In the genomic region with DNA sequence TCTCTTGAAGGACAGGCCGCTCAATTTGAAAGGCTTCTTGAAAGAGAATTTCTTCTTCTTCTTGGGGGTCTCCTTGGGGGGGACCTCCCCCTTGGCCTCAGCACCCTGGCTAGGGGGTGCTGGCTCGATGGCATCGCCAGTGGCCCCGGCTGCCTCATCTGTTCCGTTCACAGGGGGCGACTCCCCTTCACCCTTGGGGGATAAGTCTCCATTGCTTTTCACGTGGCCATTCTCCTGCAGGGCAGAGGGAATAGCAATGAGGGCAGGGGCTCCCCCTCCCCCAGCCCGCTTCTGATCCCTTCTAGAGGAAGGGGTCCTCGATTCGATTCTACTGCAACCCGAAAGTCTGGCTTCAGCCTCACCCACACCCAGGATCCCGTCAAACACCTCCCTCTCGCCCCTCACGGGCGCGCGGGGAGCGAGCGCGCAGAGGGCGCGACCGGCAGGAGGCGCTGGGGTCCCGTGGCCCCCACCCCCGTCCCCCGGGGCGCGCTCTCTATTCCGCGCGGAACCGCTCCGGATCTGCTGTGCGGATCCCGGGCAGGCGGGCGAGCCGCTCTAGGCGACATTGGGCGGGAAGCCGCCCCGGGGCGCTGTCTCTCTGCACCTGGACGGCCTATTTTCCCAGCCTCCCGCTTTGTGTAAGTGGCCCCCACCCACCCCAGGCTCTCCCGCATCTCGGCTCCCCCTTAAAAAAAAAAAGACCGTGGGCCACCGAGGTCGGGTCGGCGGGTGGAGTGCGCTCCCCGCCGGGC, we compare ENCODE assay signal across 8 cellular contexts. TPM values are rescaled to one million over a fixed set of nuclear protein-coding genes. Genes with fewer than 3 reads are reported as not detected.
A peak's percentile ranks its signal among the peaks of the same experiment; 100 is the strongest.
DNase-seq lines count a peak whose midpoint lies in the region; ATAC-seq and TF ChIP-seq lines count a peak whose summit lies in the region.

No MANE protein-coding gene starts in this region.

- TF ChIP-seq POLR2A in right lobe of liver (IDR thresholded peaks at IDR 0.05), result no peak

- H3K27ac ChIP-seq in KMS-11 (no peak overlapping the region), right lobe of liver (peak overlapping the region; percentile 50 to 73 (median 52))

- H3K4me2 ChIP-seq in KMS-11, result peak overlapping the region; percentile 92

- H3K4me3 ChIP-seq in KMS-11 (IDR thresholded peaks at IDR 0.05; ENCODE audit: insufficient read depth, low read depth, low read length) (no peak overlapping the region), choroid plexus epithelial cell (ENCODE audit: low read depth, low read length) (peak overlapping the region; percentile 70), right lobe of liver (peak overlapping the region; percentile 55 to 65 (median 55))

- no peak overlapping the region; the same call in 1 of the 2 replicates for H2AFZ ChIP-seq in KMS-11 (ENCODE audit: low read depth)

- WGBS in right lobe of liver (ENCODE audit: insufficient coverage, low coverage, low lambda C conversion rate, missing lambda C conversion rate), result 0% methylated on average over 25 of the region's 56 CpGs

- no peaks in the 10 kb centered on the region; the same call in 1 of the 2 replicates for H3K36me3 ChIP-seq in KMS-11 (ENCODE audit: insufficient read depth)
- peaks cover 0 to 30% (median 6%) of the 10 kb centered on the region in 4 donors for H3K36me3 ChIP-seq in right lobe of liver

- H3K4me1 ChIP-seq in KMS-11 (ENCODE audit: low read depth, poor library complexity, severe bottlenecking), result peaks cover 57% of the 10 kb centered on the region
- H3K4me1 ChIP-seq in right lobe of liver, result peaks cover 0 to 9% (median 0%) of the 10 kb centered on the region in 4 donors

- peak; percentile 52 to 60 (median 55) for ATAC-seq in right lobe of liver

- no peaks in the 10 kb centered on the region for H4K20me1 ChIP-seq in KMS-11 (ENCODE audit: insufficient read depth)

- peak overlapping the region; percentile 75 for H3K9ac ChIP-seq in KMS-11

- no peaks in the 10 kb centered on the region for H3K79me2 ChIP-seq in KMS-11 (ENCODE audit: insufficient read depth, low read depth)

- H3K9me3 ChIP-seq in right lobe of liver, result no peaks in the 10 kb centered on the region

- TF ChIP-seq CTCF in KMS-11 (conservative IDR thresholded peaks at IDR 0.05; ENCODE audit: low read depth, low read length), result peak; percentile 49
- TF ChIP-seq CTCF in choroid plexus epithelial cell (conservative IDR thresholded peaks at IDR 0.05; ENCODE audit: low read depth, low read length), result peak; percentile 54
- TF ChIP-seq CTCF in right lobe of liver (IDR thresholded peaks at IDR 0.05), result peak; percentile 50 to 64 (median 54)

- peak; percentile 50 for DNase-seq in NCI-H2107 (lab: John Stamatoyannopoulos, UW)
- DNase-seq in NCI-H2107 treated with DMSO at 0.1 percent for 48 hours (lab: John Stamatoyannopoulos, UW; ENCODE audit: unreplicated experiment), result no peak
- peak; percentile 29 for DNase-seq in activated CD4-positive, CD25-positive, alpha-beta regulatory T cell treated with anti-CD3 and anti-CD28 coated beads, Interleukin-2, amount 50 U/mL, for 16 hours (ENCODE audit: low read depth, low spot score)
- no peak for DNase-seq in choroid plexus epithelial cell (ENCODE audit: low read depth)
- DNase-seq in right lobe of liver, result peak; percentile 63 to 68 (median 68)
- DNase-seq in stimulated activated CD4-positive, alpha-beta T cell treated with anti-CD3 and anti-CD28 coated beads, TNF-alpha, amount 100 ng/mL, for 48 hours (ENCODE audit: low read depth in 3 of 3), result peak in 2 of 3 donors; percentile 32 to 43
- DNase-seq in SW 1271 (lab: John Stamatoyannopoulos, UW), result no peak

- H3K27me3 ChIP-seq in KMS-11 (ENCODE audit: insufficient read depth, low read depth), result no peaks in the 10 kb centered on the region
- no peaks in the 10 kb centered on the region for H3K27me3 ChIP-seq in right lobe of liver

- intact Hi-C loops in right lobe of liver (cut with DNase I), result no loop called here

RNA-seq across cellular contexts. Expression of a gene that starts 1.0 kb away (rescaled TPM):
- 10 to 100 TPM in 5 of 6 experiments, 1 to 10 TPM in 1; 10.0 to 24.4 (median 14.2) TPM for total RNA-seq in right lobe of liver

RNA-seq across cellular contexts. Expression of a gene that starts 27.2 kb away (rescaled TPM):
- total RNA-seq in right lobe of liver, result 1 to 10 TPM; 1.3 to 7.8 (median 5.3) TPM

RNA-seq across cellular contexts. Expression of a gene that starts 27.3 kb away (rescaled TPM):
- total RNA-seq in right lobe of liver, result 1 to 10 TPM in 2 of 6 experiments, under 1 TPM in 4; 0.49 to 1.6 (median 0.85) TPM

RNA-seq across cellular contexts. Expression of a gene that starts 43.2 kb away (rescaled TPM):
- 10 to 100 TPM; 24.0 to 40.6 (median 32.4) TPM for total RNA-seq in right lobe of liver

RNA-seq across cellular contexts. Expression of a gene that starts 59.2 kb away (rescaled TPM):
- total RNA-seq in right lobe of liver, result 10 to 100 TPM; 44.5 to 73.1 (median 62.1) TPM

Comparison
In these comparisons a context has a peak if more than half of its experiments do, and no peak if none do; other contexts are left out.
1. DNase-seq: peak in NCI-H2107 (single experiment), activated CD4-positive, CD25-positive, alpha-beta regulatory T cell treated with anti-CD3 and anti-CD28 coated beads, Interleukin-2, amount 50 U/mL, for 16 hours (single experiment), right lobe of liver (3 of 3) and stimulated activated CD4-positive, alpha-beta T cell treated with anti-CD3 and anti-CD28 coated beads, TNF-alpha, amount 100 ng/mL, for 48 hours (2 of 3); none in NCI-H2107 treated with DMSO at 0.1 percent for 48 hours (single experiment), choroid plexus epithelial cell (single experiment) and SW 1271 (0 of 2).
2. Peak in every context shown above with its lines, with median percentiles within 50 percentile points of each other: CTCF ChIP-seq.